Comparison of ENCODE assay signal across 8 cellular contexts in genomic region chr16:31033709-31034492, GRCh38. TPM values are rescaled to one million over a fixed set of nuclear protein-coding genes. Genes with fewer than 3 reads are reported as not detected.
DNase-seq lines count a peak whose midpoint lies in the region; ATAC-seq and TF ChIP-seq lines count a peak whose summit lies in the region.

No MANE protein-coding gene starts in this region.

- peak overlapping the region; percentile 81 to 86 (median 82) for H3K4me3 ChIP-seq in liver (ENCODE audit: low read depth in 1 of 3, low read length in 3 of 3)

- peaks cover 62% of the 10 kb centered on the region for H3K4me1 Mint-ChIP-seq in dendritic cell treated with granulocyte-macrophage colony-stimulating factor and Interleukin-4, amounts not matched to agents 40 ng/mL and 50 ng/mL, for 4 days (ENCODE audit: low read depth)

- peak overlapping the region; percentile 99 for H3K27ac Mint-ChIP-seq in dendritic cell treated with granulocyte-macrophage colony-stimulating factor and Interleukin-4, amounts not matched to agents 40 ng/mL and 50 ng/mL, for 4 days

- peak overlapping the region; percentile 98 for H3K4me3 Mint-ChIP-seq in dendritic cell treated with granulocyte-macrophage colony-stimulating factor and Interleukin-4, amounts not matched to agents 40 ng/mL and 50 ng/mL, for 4 days

- H3K9me3 Mint-ChIP-seq in dendritic cell treated with granulocyte-macrophage colony-stimulating factor and Interleukin-4, amounts not matched to agents 40 ng/mL and 50 ng/mL, for 4 days, result no peaks in the 10 kb centered on the region

- no peaks in the 10 kb centered on the region for H3K9me3 ChIP-seq in liver (ENCODE audit: control insufficient read depth in 4 of 4, low read length in 3 of 4)

- peak; percentile 21 to 33 for TF ChIP-seq RAD21 in liver (IDR thresholded peaks at IDR 0.05)

- H3K27ac ChIP-seq in liver (ENCODE audit: low read depth in 1 of 2, low read length in 2 of 2), result peak overlapping the region; percentile 98 to 99

- intact Hi-C loops in dendritic cell treated with granulocyte-macrophage colony-stimulating factor and Interleukin-4, amounts not matched to agents 40 ng/mL and 50 ng/mL, for 4 days (cut with micrococcal nuclease), result loop anchor here (1.0 to 2.0 kb wide), 4 partner anchors 37 to 77 kb away; partner anchors contain the start of genes SETD1A, VKORC1, ZNF646 and ZNF668

- H3K36me3 ChIP-seq in liver (ENCODE audit: control insufficient read depth in 4 of 4, insufficient read depth in 3 of 4, low read depth in 1 of 4, low read length in 3 of 4), result peaks cover 10 to 20% (median 13%) of the 10 kb centered on the region in 4 donors

- H3K9ac ChIP-seq in liver (ENCODE audit: low read depth in 1 of 2, low read length in 2 of 2), result peak overlapping the region; percentile 87 to 93

- H3K36me3 Mint-ChIP-seq in dendritic cell treated with granulocyte-macrophage colony-stimulating factor and Interleukin-4, amounts not matched to agents 40 ng/mL and 50 ng/mL, for 4 days (ENCODE audit: low read depth), result peaks cover 61% of the 10 kb centered on the region

- H3K27me3 Mint-ChIP-seq in dendritic cell treated with granulocyte-macrophage colony-stimulating factor and Interleukin-4, amounts not matched to agents 40 ng/mL and 50 ng/mL, for 4 days, result no peaks in the 10 kb centered on the region

- WGBS in liver, result under 1% methylated on average over 47 of the region's 47 CpGs

- TF ChIP-seq CTCF in liver (IDR thresholded peaks at IDR 0.05; ENCODE audit: low read depth, low read length, missing input control), result no peak

- peak; percentile 35 for ATAC-seq in GM19025 (IDR thresholded peaks at IDR 0.05; ENCODE audit: low read depth, unreplicated experiment)
- peak; percentile 55 for ATAC-seq in HG03432 (IDR thresholded peaks at IDR 0.05; ENCODE audit: unreplicated experiment)

- peaks cover 4 to 13% (median 7%) of the 10 kb centered on the region in 4 donors for H3K4me1 ChIP-seq in liver (ENCODE audit: control insufficient read depth in 4 of 4, insufficient read depth in 4 of 4, low read length in 3 of 4)

- H3K27me3 ChIP-seq in liver (ENCODE audit: control insufficient read depth in 4 of 4, insufficient read depth in 4 of 4, low read length in 3 of 4), result no peaks in the 10 kb centered on the region

- peak; percentile 99 for DNase-seq in AG20443 (ENCODE audit: low spot score)
- DNase-seq in NCI-H526 (lab: John Stamatoyannopoulos, UW), result peak; percentile 58 to 84
- peak; percentile 85 for DNase-seq in activated CD4-positive, alpha-beta T cell treated with anti-CD3 and anti-CD28 coated beads, Interleukin-2, amount 50 U/mL, for 1 hour
- DNase-seq in stimulated activated CD4-positive, alpha-beta T cell treated with anti-CD3 and anti-CD28 coated beads, Interleukin-2, amount 100 ng/mL, for 48 hours, result peak; percentile 81 to 82

TF ChIP-seq in liver, 16 proteins besides CTCF, POLR2A, EP300 and RAD21:
- TF ChIP-seq MAX (IDR thresholded peaks at IDR 0.05) (peak; percentile 95), YY1 (IDR thresholded peaks at IDR 0.05) (peak; percentile 40), RXRA (IDR thresholded peaks at IDR 0.05) (peak in 1 of 2 donors; percentile 34), FOXA1 (IDR thresholded peaks at IDR 0.05) (no peak), TAF1 (conservative IDR thresholded peaks at IDR 0.05) (peak; percentile 68), EGR1 (IDR thresholded peaks at IDR 0.05; ENCODE audit: low read depth in 2 of 2) (no peak), SP1 (IDR thresholded peaks at IDR 0.05) (peak; percentile 53), JUND (IDR thresholded peaks at IDR 0.05) (no peak), ZBTB33 (IDR thresholded peaks at IDR 0.05) (no peak), HNF4G (IDR thresholded peaks at IDR 0.05) (no peak), GABPA (IDR thresholded peaks at IDR 0.05 in 1 of 2, conservative IDR thresholded peaks at IDR 0.05 in 1 of 2) (peak in 1 of 2 donors; percentile 79), FOXA2 (IDR thresholded peaks at IDR 0.05) (no peak), ATF3 (IDR thresholded peaks at IDR 0.05) (no peak), NR2F2 (IDR thresholded peaks at IDR 0.05) (no peak), HNF4A (conservative IDR thresholded peaks at IDR 0.05) (peak; percentile 73 to 78), REST (IDR thresholded peaks at IDR 0.05) (peak; percentile 85)

RNA-seq across cellular contexts. Expression of gene STX4, which starts 0.5 kb away (rescaled TPM):
- total RNA-seq in liver, result 10 to 100 TPM; 11.4 to 19.8 TPM
- polyA plus RNA-seq in liver, result 10 to 100 TPM; 14.9 to 22.1 TPM

RNA-seq across cellular contexts. Expression of gene STX1B, which starts 23.5 kb away (rescaled TPM):
- total RNA-seq in liver, result 1 to 10 TPM in 1 of 2 donors, under 1 TPM in 1; 0.09 to 1.2 TPM
- polyA plus RNA-seq in liver, result under 1 TPM; 0.19 to 0.82 TPM

RNA-seq across cellular contexts. Expression of gene ZNF668, which starts 40.1 kb away (rescaled TPM):
- total RNA-seq in liver, result 1 to 10 TPM; 4.4 to 4.8 TPM
- 1 to 10 TPM in 1 of 2 donors, under 1 TPM in 1; 0.92 to 3.3 TPM for polyA plus RNA-seq in liver

RNA-seq across cellular contexts. Expression of gene ZNF646, which starts 40.3 kb away (rescaled TPM):
- 1 to 10 TPM; 5.4 to 9.6 TPM for total RNA-seq in liver
- 1 to 10 TPM in 1 of 2 donors, under 1 TPM in 1; 0.89 to 2.7 TPM for polyA plus RNA-seq in liver

RNA-seq across cellular contexts. Expression of gene HSD3B7, which starts 48.9 kb away (rescaled TPM):
- 10 to 100 TPM; 23.9 to 84.8 TPM for total RNA-seq in liver
- polyA plus RNA-seq in liver, result 10 to 100 TPM; 74.0 to 93.9 TPM

Comparison
In these comparisons a context has a peak if more than half of its experiments do, and no peak if none do; other contexts are left out.
1. Peak in every context shown above with its lines: DNase-seq, ATAC-seq, H3K4me3 ChIP-seq and H3K27ac ChIP-seq.